8 cellular contexts compared by ENCODE assay signal in the genomic region with DNA sequence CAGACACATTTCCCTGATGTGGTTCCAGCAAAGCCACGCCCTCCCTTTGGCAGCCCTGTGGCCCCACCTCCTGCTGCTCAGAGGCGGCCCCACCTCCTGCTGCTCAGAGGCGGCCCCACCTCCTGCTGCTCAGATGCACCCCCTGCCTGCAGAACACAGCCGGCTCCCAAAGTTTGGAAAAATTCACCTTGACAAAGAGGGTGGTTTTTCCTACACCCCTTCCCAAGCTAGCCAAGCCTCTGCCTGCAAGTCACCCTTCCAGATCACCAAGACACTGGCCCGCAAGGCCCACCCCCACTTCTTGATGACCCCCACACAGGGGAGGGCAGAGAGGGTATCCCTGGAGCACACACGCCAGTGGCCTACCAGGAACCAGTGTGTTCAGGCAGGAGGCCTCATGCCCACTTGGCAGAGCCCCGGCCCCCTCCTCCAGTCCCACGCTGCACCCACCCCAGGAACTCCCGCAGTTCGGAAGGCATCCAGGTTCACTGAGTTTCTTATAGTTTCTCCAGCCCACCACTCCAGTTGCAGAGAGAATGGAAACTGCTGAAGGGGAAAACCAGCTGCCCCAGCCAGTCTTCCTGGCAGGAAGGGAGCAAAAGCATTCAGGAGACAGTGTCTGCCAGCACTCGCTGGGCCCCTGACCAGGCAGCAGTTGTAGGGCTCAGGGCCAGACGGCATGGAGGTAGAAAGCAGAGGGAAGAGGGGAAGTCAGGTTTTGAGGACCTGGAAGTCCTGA. TPM values are rescaled to one million over a fixed set of nuclear protein-coding genes. Genes with fewer than 3 reads are reported as not detected.
DNase-seq lines count a peak whose midpoint lies in the region; ATAC-seq and TF ChIP-seq lines count a peak whose summit lies in the region.

No MANE protein-coding gene starts in this region.

- peaks cover 2% of the 10 kb centered on the region for H3K4me1 ChIP-seq in mesendoderm (ENCODE audit: control insufficient read depth, low read depth, low read length)

- H3K4ac ChIP-seq in mesendoderm (ENCODE audit: low read depth, low read length), result no peak overlapping the region

- H4K8ac ChIP-seq in mesendoderm (ENCODE audit: low read depth, low read length), result no peak overlapping the region

- no peak overlapping the region for H3K56ac ChIP-seq in mesendoderm (ENCODE audit: low read length)

- H3K9ac ChIP-seq in mesendoderm (ENCODE audit: low read length), result no peak overlapping the region

- H2BK5ac ChIP-seq in mesendoderm (ENCODE audit: low read length), result no peak overlapping the region

- no peaks in the 10 kb centered on the region for H3K79me1 ChIP-seq in mesendoderm (ENCODE audit: low read length)

- no CpG with 5 or more reads among the region's 12 CpGs for WGBS in mesendoderm (ENCODE audit: extremely low coverage, insufficient coverage, low lambda C conversion rate)

- H3K23ac ChIP-seq in mesendoderm (ENCODE audit: low read length), result no peak overlapping the region

- no peak overlapping the region for H2BK15ac ChIP-seq in mesendoderm (replicated peaks; ENCODE audit: low read depth)

- H3K4me2 ChIP-seq in mesendoderm (ENCODE audit: low read length), result no peak overlapping the region

- ATAC-seq in GM21526 (IDR thresholded peaks at IDR 0.05; ENCODE audit: low FRiP score, unreplicated experiment) (peak; percentile 73), HG02973 (IDR thresholded peaks at IDR 0.05; ENCODE audit: unreplicated experiment) (no peak)

- no peaks in the 10 kb centered on the region for H3K79me2 ChIP-seq in mesendoderm (ENCODE audit: control insufficient read depth, insufficient read depth, low read length)

- intact Hi-C loops in dorsolateral prefrontal cortex (cut with DNase I), result loop anchor here in 1 of 2 donors (10.0 kb wide), 1 partner anchor 273 kb away; the partner anchor contains the start of gene AEN

- peak overlapping the region in 8 of 59 donors; percentile 0 to 27 (median 16) for H3K4me3 ChIP-seq in dorsolateral prefrontal cortex
- H3K4me3 ChIP-seq in mesendoderm (ENCODE audit: low read length), result no peak overlapping the region

- H2AK5ac ChIP-seq in mesendoderm (ENCODE audit: low read length), result no peak overlapping the region

- H3K18ac ChIP-seq in mesendoderm (ENCODE audit: low read length), result no peak overlapping the region

- no peaks in the 10 kb centered on the region for H3K36me3 ChIP-seq in mesendoderm (ENCODE audit: control insufficient read depth, insufficient read depth, low read length)

- no peak overlapping the region for H4K5ac ChIP-seq in mesendoderm (ENCODE audit: low read length)

- H3K27ac ChIP-seq in dorsolateral prefrontal cortex, result peak overlapping the region in 30 of 59 donors; percentile 9 to 80 (median 60)
- no peak overlapping the region for H3K27ac ChIP-seq in mesendoderm (ENCODE audit: low read depth, low read length)

- peak; percentile 63 for DNase-seq in AG09319 (ENCODE audit: extremely low read depth, low read depth)
- DNase-seq in NCI-H510A (lab: John Stamatoyannopoulos, UW), result peak; percentile 57
- peak; percentile 84 to 88 for DNase-seq in activated CD4-positive, alpha-beta T cell treated with anti-CD3 and anti-CD28 coated beads, Interleukin-2, amount 50 U/mL, for 48 hours
- DNase-seq in dorsolateral prefrontal cortex, result peak in 7 of 10 donors; percentile 50 to 82 (median 74)
- DNase-seq in mesendoderm, result peak; percentile 54
- peak; percentile 27 to 73 for DNase-seq in stimulated activated CD8-positive, alpha-beta memory T cell treated with anti-CD3 and anti-CD28 coated beads, Interleukin-2, amount 100 ng/mL, for 1 hour (ENCODE audit: low read depth in 2 of 2)

- no peak overlapping the region for H2BK120ac ChIP-seq in mesendoderm (ENCODE audit: low read depth, low read length)

- TF ChIP-seq CTCF in AG09319 (IDR thresholded peaks at IDR 0.05; ENCODE audit: low read depth, low read length) (peak; percentile 69), dorsolateral prefrontal cortex (IDR thresholded peaks at IDR 0.05 in 54 of 56, conservative IDR thresholded peaks at IDR 0.05 in 2 of 56; ENCODE audit: low read depth in 1 of 56, partially characterized antibody in 56 of 56) (peak in 51 of 56 donors; percentile 23 to 70 (median 55))

- H3K27me3 ChIP-seq in dorsolateral prefrontal cortex, result peaks cover 0 to 39% (median 23%) of the 10 kb centered on the region in 45 donors
- no peaks in the 10 kb centered on the region for H3K27me3 ChIP-seq in mesendoderm (ENCODE audit: insufficient read depth, low read length, poor library complexity)

RNA-seq across cellular contexts. Expression of gene HAPLN3, which starts 2.3 kb away (rescaled TPM):
- 10 to 100 TPM in 2 of 120 experiments, 1 to 10 TPM in 115, under 1 TPM in 3; 0.44 to 13.0 (median 3.2) TPM for total RNA-seq in dorsolateral prefrontal cortex
- 4.4 TPM for polyA plus RNA-seq in mesendoderm (2013, experiment 1 of 2)
- 4.3 TPM for polyA plus RNA-seq in mesendoderm (2013, experiment 2 of 2)

RNA-seq across cellular contexts. Expression of gene MFGE8, which starts 15.6 kb away (rescaled TPM):
- total RNA-seq in dorsolateral prefrontal cortex, result 100 to 1,000 TPM in 42 of 120 experiments, 10 to 100 TPM in 78; 38.8 to 183 (median 87.0) TPM
- polyA plus RNA-seq in mesendoderm (2013, experiment 1 of 2), result 101 TPM
- 103 TPM for polyA plus RNA-seq in mesendoderm (2013, experiment 2 of 2)
